In genomic region chr6:37483502-37483901, GRCh38 we compare ENCODE assay signal across 1 cellular context.
TF ChIP-seq lines count a peak whose summit lies in the region.

No MANE protein-coding gene starts in this region.

TF ChIP-seq in K562, 482 proteins besides CTCF, POLR2A, EP300 and RAD21:
- TF ChIP-seq ZNF79 (CRISPR knock-in tag; IDR thresholded peaks at IDR 0.05; ENCODE audit: low read depth), result no peak
- TF ChIP-seq MED1 (CRISPR knock-in tag; IDR thresholded peaks at IDR 0.05; ENCODE audit: borderline replicate concordance), result 0 out of 2 replicates have a peak, but pooled peaks have one; percentile 70
- TF ChIP-seq ZC3H4 (CRISPR knock-in tag; IDR thresholded peaks at IDR 0.05; ENCODE audit: borderline replicate concordance), result 0 out of 2 replicates have a peak, but pooled peaks have one; percentile 60
TF ChIP-seq in K562: peak in this region for 2.
